Comparison of ENCODE assay signal across 12 cellular contexts in genomic region chr1:89890085-89890754, GRCh38.
DNase-seq lines count a peak whose midpoint lies in the region; ATAC-seq and TF ChIP-seq lines count a peak whose summit lies in the region.
"Had no signal": no experiment of that assay in that cellular context is flagged by ENCODE, and none has a peak within 500 bp of the region (broad histone marks: within the 10 kb centered on the region; RNA-seq: fewer than 3 reads in every experiment).

No MANE protein-coding gene starts in this region.

- no peaks in the 10 kb centered on the region for H3K27me3 Mint-ChIP-seq in Calu3 (ENCODE audit: unreplicated experiment)
- H3K27me3 Mint-ChIP-seq: stimulated activated naive B cell treated with anti-CD40 and anti-IgM and Interleukin-4, amounts not matched to agents 10 μg/mL and 1 μg/mL and 100 μg/mL, for 72 hours had no signal

- H3K23ac ChIP-seq in IMR-90 (ENCODE audit: low read depth, low read length) (no peak overlapping the region), mesenchymal stem cell (ENCODE audit: low read length in 2 of 2) (no peak overlapping the region)

- in situ Hi-C loops in IMR-90 (cut with MboI; ENCODE audit: low sequenced_read_pairs), result no loop called here

- H3K36me3 ChIP-seq in IMR-90 (ENCODE audit: control insufficient read depth, insufficient read depth, low read length), result no peaks in the 10 kb centered on the region
- H3K36me3 ChIP-seq in body of pancreas (replicated peaks in 1 of 2; ENCODE audit: insufficient read depth in 1 of 2, low read depth in 2 of 2), result no peaks in the 10 kb centered on the region
- no peaks in the 10 kb centered on the region for H3K36me3 ChIP-seq in mesenchymal stem cell (ENCODE audit: control insufficient read depth in 1 of 2, insufficient read depth in 2 of 2, low read depth in 1 of 2, low read length in 2 of 2)
- H3K36me3 ChIP-seq: heart right ventricle had no signal

- TF ChIP-seq POLR2A in IMR-90 (IDR thresholded peaks at IDR 0.05; ENCODE audit: low read depth, low read length), result no peak
- TF ChIP-seq POLR2A in body of pancreas (IDR thresholded peaks at IDR 0.05), result no peak

- H3K9me3 ChIP-seq in IMR-90 (ENCODE audit: control insufficient read depth, insufficient read depth, low read length) (no peaks in the 10 kb centered on the region), body of pancreas (no peaks in the 10 kb centered on the region), mesenchymal stem cell (ENCODE audit: control insufficient read depth, low read length) (no peaks in the 10 kb centered on the region)
- H3K9me3 ChIP-seq: heart right ventricle had no signal

- H3K56ac ChIP-seq in IMR-90 (ENCODE audit: extremely low read depth, insufficient read depth, low read length), result no peak overlapping the region

- H2BK20ac ChIP-seq in IMR-90 (ENCODE audit: low read depth, low read length), result no peak overlapping the region

- peak overlapping the region; percentile 34 for H3K4me3 Mint-ChIP-seq in Calu3 (ENCODE audit: low read depth, unreplicated experiment)
- H3K4me3 Mint-ChIP-seq: stimulated activated naive B cell treated with anti-CD40 and anti-IgM and Interleukin-4, amounts not matched to agents 10 μg/mL and 1 μg/mL and 100 μg/mL, for 72 hours had no signal

- H4K20me1 ChIP-seq in IMR-90 (ENCODE audit: insufficient read depth, low read length), result no peaks in the 10 kb centered on the region

- H3K36me3 Mint-ChIP-seq in Calu3 (ENCODE audit: insufficient read depth, unreplicated experiment), result peaks cover 10% of the 10 kb centered on the region

- H3K9me3 Mint-ChIP-seq in Calu3 (ENCODE audit: low read depth, unreplicated experiment), result no peaks in the 10 kb centered on the region
- H3K9me3 Mint-ChIP-seq: stimulated activated naive B cell treated with anti-CD40 and anti-IgM and Interleukin-4, amounts not matched to agents 10 μg/mL and 1 μg/mL and 100 μg/mL, for 72 hours had no signal

- H3K4me2 ChIP-seq in IMR-90 (ENCODE audit: low read depth, low read length) (no peak overlapping the region), mesenchymal stem cell (ENCODE audit: low read length, poor library complexity, severe bottlenecking) (no peak overlapping the region)

- H3K27me3 ChIP-seq in IMR-90 (ENCODE audit: control insufficient read depth, insufficient read depth, low read length) (no peaks in the 10 kb centered on the region), body of pancreas (no peaks in the 10 kb centered on the region), mesenchymal stem cell (ENCODE audit: control insufficient read depth in 1 of 2, insufficient read depth in 1 of 2, low read length in 2 of 2) (no peaks in the 10 kb centered on the region)
- H3K27me3 ChIP-seq: heart right ventricle had no signal

- H2AK5ac ChIP-seq in IMR-90 (ENCODE audit: low read depth, low read length), result no peak overlapping the region
- H2AK5ac ChIP-seq in mesenchymal stem cell (ENCODE audit: low read length, severe bottlenecking), result no peak overlapping the region

- H2AFZ ChIP-seq in IMR-90 (replicated peaks; ENCODE audit: low read length, poor library complexity) (no peak overlapping the region), mesenchymal stem cell (ENCODE audit: low read depth, low read length) (no peak overlapping the region)

- H3K9me1 ChIP-seq in IMR-90 (ENCODE audit: insufficient read depth, low read length), result peaks cover 9% of the 10 kb centered on the region

- no peak overlapping the region for H2BK12ac ChIP-seq in mesenchymal stem cell (ENCODE audit: low read length in 2 of 2)

- H2BK120ac ChIP-seq in IMR-90 (ENCODE audit: low read depth, low read length) (no peak overlapping the region), mesenchymal stem cell (ENCODE audit: low read depth, low read length) (no peak overlapping the region)

- H3K27ac Mint-ChIP-seq in Calu3 (ENCODE audit: unreplicated experiment), result peak overlapping the region; percentile 82
- H3K27ac Mint-ChIP-seq: stimulated activated naive B cell treated with anti-CD40 and anti-IgM and Interleukin-4, amounts not matched to agents 10 μg/mL and 1 μg/mL and 100 μg/mL, for 72 hours had no signal

- CTCF ChIA-PET in Calu3 (lab: Charles Lee), result interaction anchor here (0.7 to 1.2 kb wide), 2 partner anchors 12 to 610 kb away, joined by 3 to 4 read pairs; no protein-coding TSS in a partner anchor
- CTCF ChIA-PET in IMR-90 (lab: Yijun Ruan, JAX), result no interaction called here

- H3K4me1 ChIP-seq in IMR-90 (ENCODE audit: control insufficient read depth, insufficient read depth, low read length), result peaks cover 13% of the 10 kb centered on the region
- peaks cover 8% of the 10 kb centered on the region for H3K4me1 ChIP-seq in body of pancreas
- H3K4me1 ChIP-seq in mesenchymal stem cell (ENCODE audit: control insufficient read depth, insufficient read depth, low read depth, low read length), result peaks cover 4% of the 10 kb centered on the region

- intact Hi-C loops in Calu3 (cut with micrococcal nuclease; ENCODE audit: unreplicated experiment) (loop anchor here (2.0 kb wide), 1 partner anchor 17 kb away; no protein-coding TSS in a partner anchor), IMR-90 (cut with micrococcal nuclease) (no loop called here), body of pancreas (cut with DNase I) (no loop called here)

- ATAC-seq in IMR-90 (ENCODE audit: low read depth) (no peak), body of pancreas (peak; percentile 55), HG02938 (IDR thresholded peaks at IDR 0.05; ENCODE audit: unreplicated experiment) (no peak), HG02981 (IDR thresholded peaks at IDR 0.05; ENCODE audit: unreplicated experiment) (no peak)
- ATAC-seq: stimulated activated naive B cell treated with anti-CD40 and anti-IgM and Interleukin-4, amounts not matched to agents 10 μg/mL and 1 μg/mL and 100 μg/mL, for 72 hours had no signal

- TF ChIP-seq CTCF in Calu3 (IDR thresholded peaks at IDR 0.05; ENCODE audit: unreplicated experiment) (no peak), IMR-90 (conservative IDR thresholded peaks at IDR 0.05; ENCODE audit: low read depth, low read length) (no peak), body of pancreas (IDR thresholded peaks at IDR 0.05) (no peak)

- H3K27ac ChIP-seq in IMR-90 (ENCODE audit: insufficient read depth, low read length) (no peak overlapping the region), body of pancreas (peak overlapping the region in 2 of 4 donors; percentile 16 to 30), mesenchymal stem cell (ENCODE audit: low read length, poor library complexity, severe bottlenecking) (no peak overlapping the region)
- H3K27ac ChIP-seq: heart right ventricle had no signal

- H4K5ac ChIP-seq in IMR-90 (ENCODE audit: low read depth, low read length), result no peak overlapping the region

- no peak overlapping the region for H3K14ac ChIP-seq in IMR-90 (replicated peaks; ENCODE audit: low read depth, low read length)
- H3K14ac ChIP-seq in mesenchymal stem cell (ENCODE audit: low read length in 2 of 2), result no peak overlapping the region

- H2AK9ac ChIP-seq in IMR-90 (replicated peaks; ENCODE audit: low read depth, low read length, poor library complexity), result no peak overlapping the region

- H3K79me1 ChIP-seq in IMR-90 (ENCODE audit: low read depth in 1 of 2, low read length in 2 of 2) (peaks cover 22 to 46% of the 10 kb centered on the region in 2 experiments; a peak in 3 of 4 replicates), mesenchymal stem cell (replicated peaks; ENCODE audit: low read length, poor library complexity, severe bottlenecking) (peaks cover 7% of the 10 kb centered on the region)

- H3K4ac ChIP-seq in IMR-90 (ENCODE audit: low read depth, low read length), result no peak overlapping the region
- H3K4ac ChIP-seq in mesenchymal stem cell (ENCODE audit: low read depth in 1 of 2, low read length in 2 of 2), result no peak overlapping the region

- POLR2A ChIA-PET in IMR-90 (lab: Charles Lee; ENCODE audit: unreplicated experiment), result no interaction called here

- dilution Hi-C loops in IMR-90 (cut with HindIII; ENCODE audit: low sequenced_read_pairs, unreplicated experiment), result no loop called here

- H2BK15ac ChIP-seq in IMR-90 (ENCODE audit: low read depth, low read length) (no peak overlapping the region), mesenchymal stem cell (ENCODE audit: low read depth, poor library complexity, severe bottlenecking) (no peak overlapping the region)

- WGBS in IMR-90 (ENCODE audit: extremely low coverage in 2 of 2, insufficient read length in 1 of 2), 2 experiments, result 88% methylated on average over 1 of the region's 7 CpGs; no CpG with 5 or more reads in 1 of the 2 experiments
- 52 to 62% methylated on average over 7 of the region's 7 CpGs for WGBS in body of pancreas, 2 donors
- 56% methylated on average over 4 of the region's 7 CpGs for WGBS in mesenchymal stem cell

- no peak overlapping the region for H3K9ac ChIP-seq in IMR-90 (ENCODE audit: low read depth, low read length)
- H3K9ac ChIP-seq in mesenchymal stem cell (ENCODE audit: low read length), result no peak overlapping the region

- peaks cover 57% of the 10 kb centered on the region for H3K4me1 Mint-ChIP-seq in Calu3 (ENCODE audit: low read depth, unreplicated experiment)

- H4K8ac ChIP-seq in IMR-90 (ENCODE audit: low read depth in 2 of 2, low read length in 2 of 2), result no peak overlapping the region
- H4K8ac ChIP-seq in mesenchymal stem cell (ENCODE audit: low read length), result no peak overlapping the region

- H3K4me3 ChIP-seq in IMR-90 (ENCODE audit: insufficient read depth, low read depth, low read length) (no peak overlapping the region), body of pancreas (no peak overlapping the region), mesenchymal stem cell (ENCODE audit: insufficient read depth in 1 of 2, low read depth in 1 of 2, low read length in 2 of 2) (no peak overlapping the region)
- H3K4me3 ChIP-seq: heart right ventricle had no signal

- H3K18ac ChIP-seq in IMR-90 (ENCODE audit: low read depth, low read length) (no peak overlapping the region), mesenchymal stem cell (ENCODE audit: low read depth in 1 of 2, low read length in 2 of 2) (no peak overlapping the region)

- BruUV-seq in Calu3 (replicated peaks; lab: Mats Ljungman, UMichigan) (no TSS peak), IMR-90 (replicated peaks; lab: Mats Ljungman, UMichigan) (no TSS peak)

- no peak overlapping the region for H2BK5ac ChIP-seq in IMR-90 (ENCODE audit: low read depth, low read length, poor library complexity, severe bottlenecking)
- H2BK5ac ChIP-seq in mesenchymal stem cell (ENCODE audit: low read depth, low read length, poor library complexity, severe bottlenecking), result no peak overlapping the region

- DNase-seq in Calu3 (peak; percentile 67), IMR-90 (no peak), body of pancreas (peak in 3 of 4 donors; percentile 15 to 23 (median 21)), mesenchymal stem cell (peak; percentile 76), NCI-H524 (lab: John Stamatoyannopoulos, UW) (no peak), NCI-H748 (lab: John Stamatoyannopoulos, UW; ENCODE audit: unreplicated experiment) (no peak)
- DNase-seq: DND-41; stimulated activated naive B cell treated with anti-CD40 and anti-IgM and Interleukin-4, amounts not matched to agents 10 μg/mL and 1 μg/mL and 100 μg/mL, for 72 hours; T-helper 1 cell had no signal

- H4K91ac ChIP-seq in IMR-90 (ENCODE audit: insufficient read depth, low read depth, low read length), result no peak overlapping the region
- H4K91ac ChIP-seq in mesenchymal stem cell (ENCODE audit: low read length), result no peak overlapping the region

- TF ChIP-seq RAD21 in IMR-90 (IDR thresholded peaks at IDR 0.05; ENCODE audit: low read length), result no peak

Comparison
In these comparisons a context has a peak if more than half of its experiments do, and no peak if none do; other contexts are left out.
1. DNase-seq: peak in Calu3 (single experiment), body of pancreas (3 of 4) and mesenchymal stem cell (single experiment); none in IMR-90 (single experiment), NCI-H524 (0 of 2) and NCI-H748 (single experiment).